ENCODE assay signal across 9 cellular contexts in the genomic region with DNA sequence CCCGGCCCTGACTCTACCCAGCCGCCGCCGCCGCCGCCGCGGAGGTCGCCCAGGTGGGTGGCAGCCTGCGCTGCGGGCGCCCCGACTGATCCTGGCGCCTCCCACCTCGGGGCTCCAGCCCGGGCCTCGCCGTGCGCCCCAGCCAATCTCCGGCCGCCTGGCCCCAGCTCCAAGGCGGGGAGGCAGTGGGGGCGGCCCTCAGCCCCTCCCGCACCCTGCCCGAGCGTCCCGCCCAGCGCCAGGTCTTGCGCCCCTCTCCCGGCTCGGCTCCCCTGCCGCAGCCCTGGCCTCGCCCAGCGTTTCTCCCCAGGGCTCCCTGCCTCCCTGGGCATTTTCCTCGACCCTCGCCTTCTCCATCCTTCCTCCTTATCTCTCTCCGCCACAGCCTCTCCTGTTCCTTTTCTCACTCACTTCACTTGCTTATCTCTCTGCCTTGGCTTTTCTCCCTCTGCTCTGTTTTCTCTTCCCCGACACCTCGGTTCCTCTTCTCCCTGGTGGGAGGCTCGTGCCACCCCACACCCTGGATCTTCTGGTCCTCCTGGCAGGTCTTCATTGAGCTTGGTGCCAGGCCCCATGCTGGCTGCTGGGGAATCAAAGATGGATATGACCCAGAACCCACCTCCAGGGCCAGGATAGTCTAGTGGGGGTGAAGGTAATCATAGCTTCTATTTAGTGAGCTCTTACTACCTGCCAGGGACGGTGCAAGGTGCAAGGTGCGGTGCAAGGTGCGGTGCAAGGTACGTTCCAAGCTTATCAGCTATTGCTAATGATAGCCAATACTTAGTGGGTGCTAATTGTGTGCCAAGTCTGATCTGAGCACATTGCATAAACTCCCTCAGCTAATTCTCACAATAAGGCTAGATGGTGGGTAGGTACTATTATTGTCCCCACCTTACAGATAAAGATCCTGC. TPM values are rescaled to one million over a fixed set of nuclear protein-coding genes. Genes with fewer than 3 reads are reported as not detected.
DNase-seq lines count a peak whose midpoint lies in the region; ATAC-seq lines count a peak whose summit lies in the region.
"Had no signal": no experiment of that assay in that cellular context is flagged by ENCODE, and none has a peak within 500 bp of the region (broad histone marks: within the 10 kb centered on the region; RNA-seq: fewer than 3 reads in every experiment).

A gene with protein sequence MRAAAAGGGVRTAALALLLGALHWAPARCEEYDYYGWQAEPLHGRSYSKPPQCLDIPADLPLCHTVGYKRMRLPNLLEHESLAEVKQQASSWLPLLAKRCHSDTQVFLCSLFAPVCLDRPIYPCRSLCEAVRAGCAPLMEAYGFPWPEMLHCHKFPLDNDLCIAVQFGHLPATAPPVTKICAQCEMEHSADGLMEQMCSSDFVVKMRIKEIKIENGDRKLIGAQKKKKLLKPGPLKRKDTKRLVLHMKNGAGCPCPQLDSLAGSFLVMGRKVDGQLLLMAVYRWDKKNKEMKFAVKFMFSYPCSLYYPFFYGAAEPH (minus strand): TSS at position 87 of the 911 bp plus-strand sequence. CDS start 166 bp downstream, outside the sequence.

- no peak within 1 kb of the TSS for H3K27ac ChIP-seq in Karpas-422 (ENCODE audit: low read length)

- H3K4me2 ChIP-seq in Karpas-422 (ENCODE audit: low read depth, low read length, poor library complexity, severe bottlenecking): no peak within 1 kb of the TSS

- no peak within 1 kb of the TSS for H2AFZ ChIP-seq in Karpas-422 (ENCODE audit: low read length)

- no peaks in the 10 kb centered on the region for H4K20me1 ChIP-seq in Karpas-422 (ENCODE audit: insufficient read depth, low read depth, low read length)

- peak; percentile 40 for DNase-seq in NCI-H2171 treated with DMSO at 0.1 percent for 48 hours (lab: John Stamatoyannopoulos, UW)
- no peak for DNase-seq in NCI-H2171 (lab: John Stamatoyannopoulos, UW)
- DNase-seq in skeletal muscle cell (ENCODE audit: low read depth): no peak
- DNase-seq in Karpas-422: no peak
- DNase-seq: aorta had no signal

- no peaks in the 10 kb centered on the region for H3K79me2 ChIP-seq in Karpas-422 (ENCODE audit: low read length)

- no peaks in the 10 kb centered on the region for H3K36me3 ChIP-seq in iPS-15b (ENCODE audit: control insufficient read depth, insufficient read depth, low read length)
- H3K36me3 ChIP-seq in Karpas-422 (ENCODE audit: insufficient read depth, low read length): no peaks in the 10 kb centered on the region

- H3K4me3 ChIP-seq in iPS-15b (ENCODE audit: low read depth, low read length) (peak within 1 kb of the TSS; percentile 74), skeletal muscle cell (ENCODE audit: low read depth, low read length) (peak within 1 kb of the TSS; percentile 46), Karpas-422 (ENCODE audit: low read length) (no peak within 1 kb of the TSS)

- peaks cover 49% of the 10 kb centered on the region for H3K27me3 ChIP-seq in iPS-15b (ENCODE audit: control insufficient read depth, insufficient read depth, low read length)
- no peaks in the 10 kb centered on the region for H3K27me3 ChIP-seq in Karpas-422 (ENCODE audit: low read length)

- H3K4me1 ChIP-seq in iPS-15b (ENCODE audit: control insufficient read depth, insufficient read depth, low read length): peaks cover 8% of the 10 kb centered on the region
- no peaks in the 10 kb centered on the region for H3K4me1 ChIP-seq in Karpas-422 (ENCODE audit: low read length)

- H3K27ac Mint-ChIP-seq in activated naive CD8-positive, alpha-beta T cell: no peak within 1 kb of the TSS

- peaks cover 8% of the 10 kb centered on the region for H3K27me3 Mint-ChIP-seq in activated naive CD8-positive, alpha-beta T cell

- ATAC-seq in HG02970 (IDR thresholded peaks at IDR 0.05; ENCODE audit: low FRiP score, unreplicated experiment) (no peak), GM21447 (IDR thresholded peaks at IDR 0.05; ENCODE audit: unreplicated experiment) (no peak)

- H3K9me2 ChIP-seq in Karpas-422 (replicated peaks; ENCODE audit: insufficient read depth, low read length): no peaks in the 10 kb centered on the region

- peaks cover 5% of the 10 kb centered on the region for H3K36me3 Mint-ChIP-seq in activated naive CD8-positive, alpha-beta T cell

- H3K4me3 Mint-ChIP-seq in activated naive CD8-positive, alpha-beta T cell: peak within 1 kb of the TSS; percentile 95

- H3K9me3 Mint-ChIP-seq in activated naive CD8-positive, alpha-beta T cell (ENCODE audit: low read depth): no peaks in the 10 kb centered on the region

- H3K4me1 Mint-ChIP-seq in activated naive CD8-positive, alpha-beta T cell (ENCODE audit: low read depth): peaks cover 26% of the 10 kb centered on the region

- H3K9me3 ChIP-seq in iPS-15b (ENCODE audit: control insufficient read depth, insufficient read depth, low read length) (no peaks in the 10 kb centered on the region), Karpas-422 (ENCODE audit: low read length) (no peaks in the 10 kb centered on the region)

- H3K9ac ChIP-seq in iPS-15b (ENCODE audit: low read depth, low read length) (peak within 1 kb of the TSS; percentile 37), Karpas-422 (ENCODE audit: low read length) (no peak within 1 kb of the TSS)

RNA-seq across cellular contexts. Expression of the gene that starts here (rescaled TPM):
- total RNA-seq in Karpas-422 (2014; rRNA removed; shearing (Covaris generic); ENCODE audit: low replicate concordance): not detected in 2 replicates
